In the genomic region with DNA sequence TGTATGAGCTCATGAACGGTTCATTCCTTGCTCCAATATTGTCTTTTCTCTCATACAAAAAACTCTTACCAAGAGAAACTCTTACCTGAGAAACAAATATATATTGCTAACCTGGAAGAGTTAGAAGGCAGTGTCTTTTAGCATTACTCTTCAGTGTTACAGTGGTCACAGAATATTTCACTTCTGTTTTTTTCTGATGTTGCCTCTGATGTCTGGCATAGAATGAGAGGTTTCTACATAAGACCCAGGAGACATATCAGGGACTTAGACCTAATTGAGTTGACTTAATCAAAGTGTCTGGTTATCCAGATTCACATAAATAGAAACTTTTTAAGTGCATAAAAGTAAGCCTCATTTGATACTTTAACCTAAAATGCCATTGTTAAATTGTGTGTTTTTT, we compare ENCODE assay signal across 19 cellular contexts.
DNase-seq lines count a peak whose midpoint lies in the region; ATAC-seq, FAIRE-seq and TF ChIP-seq lines count a peak whose summit lies in the region.
"Had no signal": no experiment of that assay in that cellular context is flagged by ENCODE, and none has a peak within 500 bp of the region (broad histone marks: within the 10 kb centered on the region; RNA-seq: fewer than 3 reads in every experiment).

No MANE protein-coding gene starts in this region.

- WGBS in esophagus muscularis mucosa = 96% methylated on average over 1 of the region's 1 CpG

- H3K4me1 Mint-ChIP-seq in stimulated activated naive B cell treated with anti-CD40 and anti-IgM and Interleukin-4, amounts not matched to agents 10 μg/mL and 1 μg/mL and 100 μg/mL, for 72 hours = no peaks in the 10 kb centered on the region
- H3K4me1 Mint-ChIP-seq in stimulated activated memory B cell treated with anti-CD40 and anti-IgM and Interleukin-4, amounts not matched to agents 10 μg/mL and 1 μg/mL and 100 μg/mL, for 72 hours = no peaks in the 10 kb centered on the region
- H3K4me1 Mint-ChIP-seq: B cell had no signal

- peak; percentile 45 to 51 for ATAC-seq in stimulated activated naive B cell treated with anti-CD40 and anti-IgM and Interleukin-4, amounts not matched to agents 10 μg/mL and 1 μg/mL and 100 μg/mL, for 72 hours (replicated peaks)
- ATAC-seq in stimulated activated memory B cell treated with anti-CD40 and anti-IgM and Interleukin-4, amounts not matched to agents 10 μg/mL and 1 μg/mL and 100 μg/mL, for 72 hours = no peak
- ATAC-seq: A549; CD8-positive, alpha-beta T cell had no signal

- H3K27me3 Mint-ChIP-seq in stimulated activated naive B cell treated with anti-CD40 and anti-IgM and Interleukin-4, amounts not matched to agents 10 μg/mL and 1 μg/mL and 100 μg/mL, for 72 hours = no peaks in the 10 kb centered on the region
- no peaks in the 10 kb centered on the region for H3K27me3 Mint-ChIP-seq in stimulated activated memory B cell treated with anti-CD40 and anti-IgM and Interleukin-4, amounts not matched to agents 10 μg/mL and 1 μg/mL and 100 μg/mL, for 72 hours
- H3K27me3 Mint-ChIP-seq: B cell; CD4-positive, alpha-beta T cell had no signal

- 0 out of 2 replicates have a peak, but pooled peaks cover 8% of the 10 kb centered on the region for H4K20me1 ChIP-seq in OCI-LY3 (ENCODE audit: insufficient read depth, low read length)
- H4K20me1 ChIP-seq: BLaER1 treated with 17β-estradiol and CSF1 and Interleukin-3, amounts not matched to agents 10 nM and 100 nM had no signal

- DNase-seq in GM12891 (ENCODE audit: insufficient read length, low spot score) (no peak), esophagus muscularis mucosa (ENCODE audit: extremely low spot score) (no peak)
- DNase-seq in stimulated activated naive B cell treated with anti-CD40 and anti-IgM and Interleukin-4, amounts not matched to agents 10 μg/mL and 1 μg/mL and 100 μg/mL, for 72 hours = no peak
- DNase-seq: AML-193; Caco-2; Calu3; CD4-positive, alpha-beta T cell; CD8-positive, alpha-beta T cell; DMS79 treated with DMSO at 0.1 percent for 48 hours; GF-D8 had no signal

- no peaks in the 10 kb centered on the region for H3K36me3 Mint-ChIP-seq in stimulated activated naive B cell treated with anti-CD40 and anti-IgM and Interleukin-4, amounts not matched to agents 10 μg/mL and 1 μg/mL and 100 μg/mL, for 72 hours
- no peaks in the 10 kb centered on the region for H3K36me3 Mint-ChIP-seq in stimulated activated memory B cell treated with anti-CD40 and anti-IgM and Interleukin-4, amounts not matched to agents 10 μg/mL and 1 μg/mL and 100 μg/mL, for 72 hours
- H3K36me3 Mint-ChIP-seq: CD8-positive, alpha-beta T cell had no signal

- no peak overlapping the region for H3K27ac ChIP-seq in OCI-LY3 (ENCODE audit: low read length)
- no peak overlapping the region for H3K27ac ChIP-seq in esophagus muscularis mucosa (replicated peaks in 1 of 4)
- H3K27ac ChIP-seq: 22Rv1; A549; BLaER1 treated with 17β-estradiol and CSF1 and Interleukin-3, amounts not matched to agents 10 nM and 100 nM; C4-2B had no signal

- H3K36me3 ChIP-seq in OCI-LY3 (replicated peaks; ENCODE audit: low read depth, low read length) (peaks cover 5% of the 10 kb centered on the region), esophagus muscularis mucosa (no peaks in the 10 kb centered on the region)
- H3K36me3 ChIP-seq: BLaER1 treated with 17β-estradiol and CSF1 and Interleukin-3, amounts not matched to agents 10 nM and 100 nM had no signal

- no peak overlapping the region for H2AFZ ChIP-seq in OCI-LY3 (ENCODE audit: low read depth, low read length)

- no peaks in the 10 kb centered on the region for H3K27me3 ChIP-seq in OCI-LY3 (ENCODE audit: low read depth, low read length)
- no peaks in the 10 kb centered on the region for H3K27me3 ChIP-seq in esophagus muscularis mucosa
- H3K27me3 ChIP-seq: BLaER1 treated with 17β-estradiol and CSF1 and Interleukin-3, amounts not matched to agents 10 nM and 100 nM had no signal

- intact Hi-C loops in esophagus muscularis mucosa (cut with DNase I) = no loop called here

- 0 out of 2 replicates have a peak overlapping the region, but pooled peaks have one; percentile 5 for H3K4me2 ChIP-seq in OCI-LY3 (ENCODE audit: low read length)
- H3K4me2 ChIP-seq: A549 had no signal

- no peaks in the 10 kb centered on the region for H3K79me2 ChIP-seq in OCI-LY3 (ENCODE audit: low read length)

- H3K27ac Mint-ChIP-seq in stimulated activated naive B cell treated with anti-CD40 and anti-IgM and Interleukin-4, amounts not matched to agents 10 μg/mL and 1 μg/mL and 100 μg/mL, for 72 hours = no peak overlapping the region
- H3K27ac Mint-ChIP-seq in stimulated activated memory B cell treated with anti-CD40 and anti-IgM and Interleukin-4, amounts not matched to agents 10 μg/mL and 1 μg/mL and 100 μg/mL, for 72 hours = no peak overlapping the region
- H3K27ac Mint-ChIP-seq: B cell; CD4-positive, alpha-beta T cell; CD8-positive, alpha-beta T cell had no signal

- no peak for FAIRE-seq in GM12891 (lab: Jason Lieb, UNC)
- FAIRE-seq: A549, D721Med, G401.6 had no signal

- no peak overlapping the region for H3K4me3 Mint-ChIP-seq in stimulated activated naive B cell treated with anti-CD40 and anti-IgM and Interleukin-4, amounts not matched to agents 10 μg/mL and 1 μg/mL and 100 μg/mL, for 72 hours
- H3K4me3 Mint-ChIP-seq in stimulated activated memory B cell treated with anti-CD40 and anti-IgM and Interleukin-4, amounts not matched to agents 10 μg/mL and 1 μg/mL and 100 μg/mL, for 72 hours = no peak overlapping the region
- H3K4me3 Mint-ChIP-seq: B cell; CD4-positive, alpha-beta T cell; CD8-positive, alpha-beta T cell had no signal

- H3K9me3 ChIP-seq in OCI-LY3 (ENCODE audit: insufficient read depth, low read length) (no peaks in the 10 kb centered on the region), esophagus muscularis mucosa (no peaks in the 10 kb centered on the region)
- H3K9me3 ChIP-seq: A549; BLaER1 treated with 17β-estradiol and CSF1 and Interleukin-3, amounts not matched to agents 10 nM and 100 nM; Caco-2 had no signal

- no peak for TF ChIP-seq EP300 in esophagus muscularis mucosa (IDR thresholded peaks at IDR 0.05)

- peaks cover 18% of the 10 kb centered on the region for H3K4me1 ChIP-seq in OCI-LY3 (ENCODE audit: low read length)
- no peaks in the 10 kb centered on the region for H3K4me1 ChIP-seq in esophagus muscularis mucosa
- H3K4me1 ChIP-seq: A549; BLaER1 treated with 17β-estradiol and CSF1 and Interleukin-3, amounts not matched to agents 10 nM and 100 nM; Caco-2 had no signal

- H3K4me3 ChIP-seq in OCI-LY3 (ENCODE audit: low read length) (no peak overlapping the region), esophagus muscularis mucosa (no peak overlapping the region)
- H3K4me3 ChIP-seq: A549; BLaER1 treated with 17β-estradiol and CSF1 and Interleukin-3, amounts not matched to agents 10 nM and 100 nM had no signal

- no peak overlapping the region for H3K9ac ChIP-seq in OCI-LY3 (ENCODE audit: low read length)
- H3K9ac ChIP-seq: BLaER1 treated with 17β-estradiol and CSF1 and Interleukin-3, amounts not matched to agents 10 nM and 100 nM had no signal

- TF ChIP-seq POLR2A in GM12891 (IDR thresholded peaks at IDR 0.05; ENCODE audit: low read depth, low read length) = no peak
- TF ChIP-seq POLR2A in esophagus muscularis mucosa (IDR thresholded peaks at IDR 0.05; ENCODE audit: low read depth) = no peak

- H3K9me3 Mint-ChIP-seq in stimulated activated naive B cell treated with anti-CD40 and anti-IgM and Interleukin-4, amounts not matched to agents 10 μg/mL and 1 μg/mL and 100 μg/mL, for 72 hours = no peaks in the 10 kb centered on the region
- peaks cover 2% of the 10 kb centered on the region for H3K9me3 Mint-ChIP-seq in stimulated activated memory B cell treated with anti-CD40 and anti-IgM and Interleukin-4, amounts not matched to agents 10 μg/mL and 1 μg/mL and 100 μg/mL, for 72 hours
- H3K9me3 Mint-ChIP-seq: CD8-positive, alpha-beta T cell had no signal

- no peak for TF ChIP-seq CTCF in OCI-LY3 (IDR thresholded peaks at IDR 0.05; ENCODE audit: low read depth, low read length)
- no peak for TF ChIP-seq CTCF in esophagus muscularis mucosa (IDR thresholded peaks at IDR 0.05)

TF ChIP-seq in GM12891, 5 proteins besides CTCF, POLR2A, EP300 and RAD21:
- peak; percentile 48 for TF ChIP-seq SPI1 (IDR thresholded peaks at IDR 0.05; ENCODE audit: low read depth, low read length)
- TF ChIP-seq POU2F2 (IDR thresholded peaks at IDR 0.05; ENCODE audit: low read depth, low read length) = no peak
